Comparison of ENCODE assay signal across 16 cellular contexts in the genomic region with DNA sequence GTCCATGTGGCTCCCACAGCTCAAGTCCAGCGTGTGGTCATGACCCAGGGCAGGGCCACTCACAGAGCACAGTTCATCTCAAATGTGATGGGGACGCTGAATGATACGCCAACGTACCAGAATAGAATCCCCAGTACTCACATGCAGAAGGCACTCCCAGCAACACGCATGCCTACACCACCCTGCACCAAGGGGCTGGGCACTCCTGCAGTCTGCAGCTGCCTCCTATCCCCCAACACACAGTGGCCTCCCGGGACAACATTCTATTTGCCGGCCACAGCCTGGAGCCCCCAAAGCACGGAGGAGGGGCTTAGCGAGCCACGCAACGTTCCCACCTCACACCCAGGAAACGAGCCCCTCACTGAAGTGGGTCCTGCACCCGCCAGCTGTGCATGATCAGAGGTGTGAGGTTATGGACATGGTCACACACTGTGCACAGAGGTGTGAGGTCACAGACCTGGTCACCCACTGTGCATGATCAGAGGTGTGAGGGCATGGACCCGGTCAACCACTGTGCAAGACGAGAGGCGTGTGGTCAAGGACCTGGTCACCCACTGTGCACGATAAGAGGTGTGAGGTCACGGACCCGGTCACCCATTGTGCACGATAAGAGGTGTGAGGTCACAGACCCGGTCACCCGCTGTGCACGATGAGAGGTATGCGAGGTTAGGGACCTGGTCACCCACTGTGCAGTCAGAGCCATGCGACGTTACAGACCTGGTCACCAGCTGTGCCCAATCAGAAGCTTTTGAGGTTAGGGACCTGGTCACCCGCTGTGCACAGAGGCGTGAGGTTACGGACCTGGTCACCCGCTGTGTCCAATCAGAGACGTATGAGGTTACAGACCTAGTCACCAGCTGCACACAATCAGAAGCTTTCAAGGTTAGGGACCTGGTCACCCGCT.
A peak's percentile ranks its signal among the peaks of the same experiment; 100 is the strongest.
DNase-seq lines count a peak whose midpoint lies in the region; ATAC-seq, FAIRE-seq and TF ChIP-seq lines count a peak whose summit lies in the region.
"Had no signal": no experiment of that assay in that cellular context is flagged by ENCODE, and none has a peak within 500 bp of the region (broad histone marks: within the 10 kb centered on the region; RNA-seq: fewer than 3 reads in every experiment).

No MANE protein-coding gene starts in this region.

- no peak overlapping the region for H3K4me3 ChIP-seq in kidney (ENCODE audit: low read length in 2 of 2)
- no peak overlapping the region for H3K4me3 ChIP-seq in upper lobe of right lung
- H3K4me3 ChIP-seq: GM12878, SJSA1 had no signal

- no peak overlapping the region for H3K4me3 Mint-ChIP-seq in WTC11

- H3K4me1 ChIP-seq in kidney (ENCODE audit: control insufficient read depth in 1 of 2, insufficient read depth in 1 of 2, low read depth in 1 of 2, low read length in 2 of 2) (peaks cover 0 to 7% of the 10 kb centered on the region in 2 donors), upper lobe of right lung (peaks cover 10% of the 10 kb centered on the region)

- peaks cover 9% of the 10 kb centered on the region for H3K4me1 Mint-ChIP-seq in WTC11

- DNase-seq in cardiac septum (ENCODE audit: low spot score), result peak; percentile 56
- DNase-seq in Right ventricle myocardium inferior (ENCODE audit: missing footprints), result no peak
- DNase-seq in WTC11 (ENCODE audit: low spot score), result peak; percentile 69
- peak; percentile 39 for DNase-seq in kidney
- DNase-seq in upper lobe of right lung, result peak; percentile 53
- DNase-seq in NCI-H1436 (lab: John Stamatoyannopoulos, UW), result no peak
- DNase-seq in DMS 273 treated with DMSO at 0.1 percent for 48 hours (lab: John Stamatoyannopoulos, UW), result no peak
- no peak for DNase-seq in NOMO-1 treated with DMSO at 0.1 percent for 48 hours (lab: John Stamatoyannopoulos, UW; ENCODE audit: unreplicated experiment)
- DNase-seq: DMS53, MM.1S, NCI-H2029 treated with DMSO at 0.1 percent for 48 hours, NCI-H510A had no signal

- no peaks in the 10 kb centered on the region for H3K9me3 Mint-ChIP-seq in WTC11

- CTCF ChIA-PET in WTC11 (lab: Charles Lee), result interaction anchor here (0.6 to 2.4 kb wide), 2 partner anchors 282 to 284 kb away, joined by 3 to 11 read pairs; no protein-coding TSS in a partner anchor

- no peaks in the 10 kb centered on the region; the same call in 1 of the 2 replicates for H3K36me3 Mint-ChIP-seq in WTC11

- no peak overlapping the region for H3K27ac ChIP-seq in kidney (ENCODE audit: low read depth in 2 of 2, low read length in 2 of 2)
- H3K27ac ChIP-seq in upper lobe of right lung, result no peak overlapping the region
- H3K27ac ChIP-seq: SJSA1 had no signal

- TF ChIP-seq CTCF in WTC11 (IDR thresholded peaks at IDR 0.05) (no peak), kidney (IDR thresholded peaks at IDR 0.05; ENCODE audit: borderline replicate concordance, extremely low read depth, insufficient read depth) (no peak), upper lobe of right lung (IDR thresholded peaks at IDR 0.05) (no peak)

- FAIRE-seq in kidney (lab: Jason Lieb, UNC), result no peak
- FAIRE-seq: GM12878, GM18507 had no signal

- H3K36me3 ChIP-seq in kidney (ENCODE audit: control insufficient read depth in 1 of 2, insufficient read depth in 2 of 2, low read length in 2 of 2) (no peaks in the 10 kb centered on the region), upper lobe of right lung (no peaks in the 10 kb centered on the region)

- peaks cover 94% of the 10 kb centered on the region for H3K27me3 Mint-ChIP-seq in WTC11 (ENCODE audit: low read depth)

- intact Hi-C loops in cardiac septum (cut with DNase I) (no loop called here), Right ventricle myocardium inferior (cut with DNase I) (no loop called here), kidney (cut with DNase I) (no loop called here), upper lobe of right lung (cut with DNase I) (loop anchor here (10.0 kb wide), 1 partner anchor 298 kb away; no protein-coding TSS in a partner anchor)

- H3K27me3 ChIP-seq in upper lobe of right lung, result no peaks in the 10 kb centered on the region
- H3K27me3 ChIP-seq: SJSA1 had no signal

- H3K9me3 ChIP-seq in kidney (ENCODE audit: control insufficient read depth in 1 of 2, low read length in 2 of 2), result no peaks in the 10 kb centered on the region
- no peaks in the 10 kb centered on the region for H3K9me3 ChIP-seq in upper lobe of right lung
- H3K9me3 ChIP-seq: Caco-2, SJSA1 had no signal

- ATAC-seq in Right ventricle myocardium inferior, result no peak
- ATAC-seq in WTC11, result no peak
- ATAC-seq in upper lobe of right lung, result no peak
- ATAC-seq: GM12878 had no signal

- H3K27ac Mint-ChIP-seq in WTC11, result no peak overlapping the region

- POLR2A ChIA-PET in WTC11 (lab: Charles Lee), result no interaction called here

- H3K9ac ChIP-seq in kidney (ENCODE audit: low read length in 2 of 2), result no peak overlapping the region

TF ChIP-seq in WTC11, 78 proteins besides CTCF, POLR2A, EP300 and RAD21:
- no peak for TF ChIP-seq PRRX2 (CRISPR knock-in tag; IDR thresholded peaks at IDR 0.05)
- TF ChIP-seq ZNF263 (CRISPR knock-in tag; IDR thresholded peaks at IDR 0.05; ENCODE audit: low read depth), result no peak
- TF ChIP-seq FOXK1 (CRISPR knock-in tag; IDR thresholded peaks at IDR 0.05), result 0 out of 2 replicates have a peak, but pooled peaks have one; percentile 30

Comparison
In these comparisons a context has a peak if more than half of its experiments do, and no peak if none do; other contexts are left out.
1. DNase-seq: peak in cardiac septum (single experiment), WTC11 (single experiment), kidney (single experiment) and upper lobe of right lung (single experiment); none in Right ventricle myocardium inferior (single experiment), NCI-H1436 (single experiment), DMS 273 treated with DMSO at 0.1 percent for 48 hours (single experiment) and NOMO-1 treated with DMSO at 0.1 percent for 48 hours (single experiment).